ENCODE assay signal across 8 cellular contexts in genomic region chr1:88998716-88999115, GRCh38. TPM values are rescaled to one million over a fixed set of nuclear protein-coding genes. Genes with fewer than 3 reads are reported as not detected.
DNase-seq lines count a peak whose midpoint lies in the region; ATAC-seq, FAIRE-seq and TF ChIP-seq lines count a peak whose summit lies in the region.

No MANE protein-coding gene starts in this region.

- in situ Hi-C loops in brain microvascular endothelial cell (cut with HindIII; ENCODE audit: low pct_ligation_motif_present, low sequenced_read_pairs): no loop called here

- FAIRE-seq in kidney (lab: Jason Lieb, UNC): peak; percentile 96

- H3K9me3 ChIP-seq in kidney (ENCODE audit: control insufficient read depth in 1 of 2, low read length in 2 of 2) (no peaks in the 10 kb centered on the region), tibial nerve (no peaks in the 10 kb centered on the region)

- H3K36me3 ChIP-seq in brain microvascular endothelial cell (replicated peaks) (no peaks in the 10 kb centered on the region), kidney (ENCODE audit: control insufficient read depth in 1 of 2, insufficient read depth in 2 of 2, low read length in 2 of 2) (no peaks in the 10 kb centered on the region), tibial nerve (no peaks in the 10 kb centered on the region)

- no peak overlapping the region for H3K9ac ChIP-seq in kidney (ENCODE audit: low read length in 2 of 2)

- DNase-seq in NCI-H1417 (lab: John Stamatoyannopoulos, UW): peak; percentile 48 to 88 (median 87)
- no peak for DNase-seq in NCI-H1417 treated with DMSO at 0.1 percent for 48 hours (lab: John Stamatoyannopoulos, UW)
- peak; percentile 53 for DNase-seq in HS-5 (ENCODE audit: low read depth)
- DNase-seq in NCI-H774 (lab: John Stamatoyannopoulos, UW): peak; percentile 62
- DNase-seq in brain microvascular endothelial cell: peak; percentile 18
- no peak for DNase-seq in kidney
- DNase-seq in tibial nerve (ENCODE audit: low spot score in 2 of 2): peak in 1 of 2 donors; percentile 68

- H3K27me3 ChIP-seq in brain microvascular endothelial cell (replicated peaks): no peaks in the 10 kb centered on the region
- no peaks in the 10 kb centered on the region for H3K27me3 ChIP-seq in tibial nerve

- intact Hi-C loops in kidney (cut with DNase I): no loop called here

- 2 to 8% methylated on average over 2 of the region's 2 CpGs for WGBS in tibial nerve, 2 donors

- H3K27ac ChIP-seq in brain microvascular endothelial cell (no peak overlapping the region), kidney (ENCODE audit: low read depth in 2 of 2, low read length in 2 of 2) (no peak overlapping the region), tibial nerve (no peak overlapping the region)

- H3K4me1 ChIP-seq in kidney (ENCODE audit: control insufficient read depth in 1 of 2, insufficient read depth in 1 of 2, low read depth in 1 of 2, low read length in 2 of 2) (peaks cover 0 to 4% of the 10 kb centered on the region in 2 donors), tibial nerve (peaks cover 0 to 15% (median 0%) of the 10 kb centered on the region in 4 donors)

- TF ChIP-seq EP300 in tibial nerve (IDR thresholded peaks at IDR 0.05): no peak

- H3K4me3 ChIP-seq in brain microvascular endothelial cell (ENCODE audit: low read depth, low read length) (no peak overlapping the region), kidney (ENCODE audit: low read length in 2 of 2) (no peak overlapping the region), tibial nerve (no peak overlapping the region)

- peak; percentile 79 for ATAC-seq in GM21423 (IDR thresholded peaks at IDR 0.05; ENCODE audit: unreplicated experiment)

- no peak for TF ChIP-seq POLR2A in tibial nerve (IDR thresholded peaks at IDR 0.05)

- peak; percentile 13 for TF ChIP-seq CTCF in brain microvascular endothelial cell (IDR thresholded peaks at IDR 0.05; ENCODE audit: low read depth, low read length, missing control alignments)
- peak; percentile 48 for TF ChIP-seq CTCF in kidney (IDR thresholded peaks at IDR 0.05; ENCODE audit: borderline replicate concordance, extremely low read depth, insufficient read depth)
- TF ChIP-seq CTCF in tibial nerve (IDR thresholded peaks at IDR 0.05): peak; percentile 33 to 81 (median 54)

RNA-seq across cellular contexts. Expression of gene KYAT3, which starts 6.3 kb away (rescaled TPM):
- total RNA-seq in kidney (32.4 TPM), tibial nerve (10 to 100 TPM; 31.0 to 37.8 (median 36.6) TPM)
- polyA plus RNA-seq in kidney (ENCODE audit: insufficient read depth, low read depth, low replicate concordance): 24.6 TPM

RNA-seq across cellular contexts. Expression of gene RBMXL1, which starts 6.3 kb away (rescaled TPM):
- 19.5 TPM for total RNA-seq in kidney
- 4.9 TPM for polyA plus RNA-seq in kidney (ENCODE audit: insufficient read depth, low read depth, low replicate concordance)
- 10 to 100 TPM; 12.4 to 19.9 (median 16.8) TPM for total RNA-seq in tibial nerve

RNA-seq across cellular contexts. Expression of gene GBP3, which starts 23.9 kb away (rescaled TPM):
- total RNA-seq in kidney: 57.7 TPM
- polyA plus RNA-seq in kidney (ENCODE audit: insufficient read depth, low read depth, low replicate concordance): 31.5 TPM
- 10 to 100 TPM in 2 of 4 donors, 1 to 10 TPM in 2; 9.2 to 25.8 (median 11.2) TPM for total RNA-seq in tibial nerve

Comparison
In these comparisons a context has a peak if more than half of its experiments do, and no peak if none do; other contexts are left out.
1. DNase-seq: peak in NCI-H1417 (3 of 3), HS-5 (single experiment), NCI-H774 (single experiment) and brain microvascular endothelial cell (single experiment); none in NCI-H1417 treated with DMSO at 0.1 percent for 48 hours (single experiment) and kidney (single experiment).
2. Peak in every context shown above with its lines, with median percentiles within 50 percentile points of each other: CTCF ChIP-seq.